Comparison of ENCODE assay signal across 14 cellular contexts in the genomic region with DNA sequence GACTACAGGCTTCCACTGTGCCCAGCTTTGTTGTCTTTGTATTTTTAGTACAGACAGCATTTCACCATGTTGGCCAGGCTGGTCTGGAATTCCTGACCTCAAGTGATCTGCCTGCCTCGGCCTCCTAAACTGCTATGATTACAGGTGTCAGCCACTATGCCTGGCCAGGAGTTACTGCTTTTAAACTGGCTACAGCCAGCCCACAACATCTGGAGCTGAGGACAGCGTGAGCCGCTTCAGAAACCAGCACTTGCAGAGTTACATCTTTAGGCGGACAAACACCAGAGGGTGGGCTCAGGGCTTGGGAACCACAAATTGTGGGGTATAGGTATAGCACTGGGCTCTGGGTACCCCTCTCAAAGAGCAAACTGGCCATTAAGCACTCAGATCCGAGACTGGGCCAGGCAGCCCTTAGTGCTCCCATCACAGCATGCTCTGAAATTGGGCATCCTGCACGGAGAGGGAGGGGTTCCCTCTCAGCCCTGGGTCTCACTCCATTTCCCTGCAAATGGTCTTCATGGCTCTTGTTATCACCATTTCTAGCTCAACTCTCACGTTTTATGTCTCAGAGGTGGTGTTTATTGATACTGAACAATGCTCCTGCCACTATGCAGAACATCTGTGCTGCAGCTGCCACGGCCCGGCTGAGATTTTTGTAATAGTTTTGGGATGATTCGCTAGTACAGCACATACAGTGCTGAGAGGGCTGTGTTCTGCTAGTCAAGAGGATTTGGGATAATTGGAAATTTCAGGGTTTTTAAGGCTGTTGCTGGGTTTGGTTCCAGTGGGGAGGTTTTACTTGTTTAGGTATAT.
DNase-seq lines count a peak whose midpoint lies in the region; ATAC-seq and TF ChIP-seq lines count a peak whose summit lies in the region.
"Had no signal": no experiment of that assay in that cellular context is flagged by ENCODE, and none has a peak within 500 bp of the region (broad histone marks: within the 10 kb centered on the region; RNA-seq: fewer than 3 reads in every experiment).

No MANE protein-coding gene starts in this region.

- intact Hi-C loops in activated CD4-positive, alpha-beta T cell treated with anti-CD3 and anti-CD28 coated beads for 36 hours (cut with DNase I, micrococcal nuclease), result no loop called here

- POLR2A ChIA-PET in activated CD4-positive, alpha-beta T cell treated with anti-CD3 and anti-CD28 coated beads for 36 hours (lab: Charles Lee), result no interaction called here

- no peak overlapping the region for H3K4me3 Mint-ChIP-seq in osteocyte (ENCODE audit: unreplicated experiment)
- H3K4me3 Mint-ChIP-seq in activated CD4-positive, alpha-beta T cell treated with anti-CD3 and anti-CD28 coated beads for 36 hours, result no peak overlapping the region

- peaks cover 6% of the 10 kb centered on the region for H3K9me3 Mint-ChIP-seq in osteocyte (ENCODE audit: unreplicated experiment)
- peaks cover 5% of the 10 kb centered on the region for H3K9me3 Mint-ChIP-seq in activated CD4-positive, alpha-beta T cell treated with anti-CD3 and anti-CD28 coated beads for 36 hours (ENCODE audit: low read depth)

- no peaks in the 10 kb centered on the region; the same call in none of the 2 replicates for H3K9me3 ChIP-seq in SJSA1 (replicated peaks)
- H3K9me3 ChIP-seq: pancreas had no signal

- H3K36me3 Mint-ChIP-seq in osteocyte (ENCODE audit: unreplicated experiment), result peaks cover 2% of the 10 kb centered on the region
- H3K36me3 Mint-ChIP-seq in activated CD4-positive, alpha-beta T cell treated with anti-CD3 and anti-CD28 coated beads for 36 hours (ENCODE audit: low read depth), result no peaks in the 10 kb centered on the region

- H3K27me3 ChIP-seq in SJSA1 (replicated peaks), result no peaks in the 10 kb centered on the region
- H3K27me3 ChIP-seq: pancreas had no signal

- H3K27ac ChIP-seq in SJSA1, result no peak overlapping the region
- H3K27ac ChIP-seq: pancreas had no signal

- H3K4me3 ChIP-seq in SJSA1, result no peak overlapping the region
- H3K4me3 ChIP-seq: pancreas had no signal

- peaks cover 20% of the 10 kb centered on the region for H3K4me1 Mint-ChIP-seq in osteocyte (ENCODE audit: unreplicated experiment)
- H3K4me1 Mint-ChIP-seq in activated CD4-positive, alpha-beta T cell treated with anti-CD3 and anti-CD28 coated beads for 36 hours, result no peaks in the 10 kb centered on the region

- H3K36me3 ChIP-seq in SJSA1, result no peaks in the 10 kb centered on the region
- H3K36me3 ChIP-seq: pancreas had no signal

- peak overlapping the region; percentile 54 for H3K27ac Mint-ChIP-seq in osteocyte (ENCODE audit: unreplicated experiment)
- no peak overlapping the region for H3K27ac Mint-ChIP-seq in activated CD4-positive, alpha-beta T cell treated with anti-CD3 and anti-CD28 coated beads for 36 hours

- no peaks in the 10 kb centered on the region for H3K27me3 Mint-ChIP-seq in osteocyte (ENCODE audit: unreplicated experiment)
- no peaks in the 10 kb centered on the region for H3K27me3 Mint-ChIP-seq in activated CD4-positive, alpha-beta T cell treated with anti-CD3 and anti-CD28 coated beads for 36 hours

- no peak for TF ChIP-seq CTCF in osteocyte (IDR thresholded peaks at IDR 0.05)

- H3K4me1 ChIP-seq in SJSA1 (replicated peaks), result peaks cover 10% of the 10 kb centered on the region
- H3K4me1 ChIP-seq: pancreas had no signal

- CTCF ChIA-PET in activated CD4-positive, alpha-beta T cell treated with anti-CD3 and anti-CD28 coated beads for 36 hours (lab: Charles Lee), result interaction anchor here (0.6 kb wide), 1 partner anchor 770 kb away, joined by 3 read pairs; no protein-coding TSS in a partner anchor

- no peak for ATAC-seq in activated CD4-positive, alpha-beta T cell treated with anti-CD3 and anti-CD28 coated beads for 36 hours
- no peak for ATAC-seq in GM18519 (IDR thresholded peaks at IDR 0.05; ENCODE audit: low FRiP score, unreplicated experiment)

- DNase-seq in ELR (ENCODE audit: low read depth) (peak; percentile 81), SJSA1 (ENCODE audit: low read depth in 1 of 2, low spot score in 2 of 2) (peak; percentile 46 to 61), fibroblast of the conjunctiva (ENCODE audit: low read depth) (peak; percentile 85), osteocyte (ENCODE audit: extremely low spot score, unreplicated experiment) (no peak), putamen (ENCODE audit: low spot score) (no peak), NCI-H524 (lab: John Stamatoyannopoulos, UW) (no peak)
- no peak for DNase-seq in activated CD4-positive, alpha-beta T cell treated with anti-CD3 and anti-CD28 coated beads for 36 hours
- DNase-seq: activated naive CD4-positive, alpha-beta T cell treated with anti-CD3 and anti-CD28 coated beads, Interleukin-2, amount 50 U/mL, for 16 hours; C1 segment of cervical spinal cord; hippocampal formation; NCI-H1436; pancreas; stimulated activated naive CD4-positive, alpha-beta T cell had no signal

Comparison
In these comparisons a context has a peak if more than half of its experiments do, and no peak if none do; other contexts are left out.
1. DNase-seq: peak in ELR (single experiment), SJSA1 (2 of 2) and fibroblast of the conjunctiva (single experiment); none in osteocyte (single experiment), putamen (single experiment), activated CD4-positive, alpha-beta T cell treated with anti-CD3 and anti-CD28 coated beads for 36 hours (single experiment) and NCI-H524 (0 of 2).